9 cellular contexts compared by ENCODE assay signal in genomic region chr5:76082790-76083554, GRCh38. TPM values are rescaled to one million over a fixed set of nuclear protein-coding genes. Genes with fewer than 3 reads are reported as not detected.
A peak's percentile ranks its signal among the peaks of the same experiment; 100 is the strongest.
DNase-seq lines count a peak whose midpoint lies in the region; ATAC-seq, FAIRE-seq and TF ChIP-seq lines count a peak whose summit lies in the region.
"Had no signal": no experiment of that assay in that cellular context is flagged by ENCODE, and none has a peak within 500 bp of the region (broad histone marks: within the 10 kb centered on the region; RNA-seq: fewer than 3 reads in every experiment).

SV2C (plus strand) TSS chr5:76083383; CDS start chr5:76131751, 48,368 bp downstream.

- DNase-seq in Daoy (ENCODE audit: low read depth): peak; percentile 63
- DNase-seq in MM.1S: peak; percentile 86
- DNase-seq in activated naive CD8-positive, alpha-beta T cell treated with anti-CD3 and anti-CD28 coated beads for 36 hours: peak; percentile 52
- peak in 1 of 2 donors; percentile 46 for DNase-seq in left colon
- DNase-seq in stimulated activated naive CD8-positive, alpha-beta T cell treated with anti-CD3 and anti-CD28 coated beads, Interleukin-15, Interleukin-2, amounts not matched to agents 100 U/mL and 50 U/mL, for 24 hours: peak; percentile 42
- DNase-seq in AML-193 (lab: John Stamatoyannopoulos, UW): no peak
- no peak for DNase-seq in H54 (ENCODE audit: insufficient read length, low spot score)

- peaks cover 88% of the 10 kb centered on the region for H3K27me3 Mint-ChIP-seq in activated naive CD8-positive, alpha-beta T cell treated with anti-CD3 and anti-CD28 coated beads for 36 hours

- TF ChIP-seq CTCF in MM.1S (IDR thresholded peaks at IDR 0.05; ENCODE audit: low read length): no peak

- H3K79me2 ChIP-seq in MM.1S (ENCODE audit: low read length): peaks cover 21% of the 10 kb centered on the region

- ATAC-seq in left colon: peak; percentile 89
- peak; percentile 63 for ATAC-seq in stimulated activated naive CD8-positive, alpha-beta T cell treated with anti-CD3 and anti-CD28 coated beads, Interleukin-15, Interleukin-2, amounts not matched to agents 100 U/mL and 50 U/mL, for 24 hours
- no peak for ATAC-seq in GM19351 (IDR thresholded peaks at IDR 0.05; ENCODE audit: unreplicated experiment)

- FAIRE-seq in H54 (lab: Jason Lieb, UNC): no peak
- FAIRE-seq: endothelial cell of umbilical vein had no signal

- peak within 1 kb of the TSS; percentile 93 for H2AFZ ChIP-seq in MM.1S (ENCODE audit: low read length)

- H3K4me1 Mint-ChIP-seq in activated naive CD8-positive, alpha-beta T cell treated with anti-CD3 and anti-CD28 coated beads for 36 hours: peaks cover 24% of the 10 kb centered on the region

- H3K4me2 ChIP-seq in MM.1S (ENCODE audit: low read depth, low read length): peak within 1 kb of the TSS; percentile 97

- H3F3A ChIP-seq in MM.1S (ENCODE audit: insufficient read depth, low read length): peaks cover 16% of the 10 kb centered on the region

- H3K36me3 ChIP-seq in MM.1S (replicated peaks; ENCODE audit: insufficient read depth, low read length): no peaks in the 10 kb centered on the region

- H3K4me1 ChIP-seq in MM.1S (ENCODE audit: low read length): peaks cover 4% of the 10 kb centered on the region; the same call in 1 of the 2 replicates

- H3K27ac ChIP-seq in MM.1S (ENCODE audit: low read length): peak within 1 kb of the TSS; percentile 88

- H3K27me3 ChIP-seq in MM.1S (replicated peaks; ENCODE audit: insufficient read depth, low read length): no peaks in the 10 kb centered on the region

- H3K9me2 ChIP-seq in MM.1S (replicated peaks; ENCODE audit: insufficient read depth, low read length): no peaks in the 10 kb centered on the region

- intact Hi-C loops in left colon (cut with DNase I, micrococcal nuclease): no loop called here

- H3K9me3 ChIP-seq in MM.1S (replicated peaks; ENCODE audit: insufficient read depth, low read length): no peaks in the 10 kb centered on the region

- peak within 1 kb of the TSS; percentile 71 for H3K4me3 Mint-ChIP-seq in activated naive CD8-positive, alpha-beta T cell treated with anti-CD3 and anti-CD28 coated beads for 36 hours

- no peaks in the 10 kb centered on the region for H3K9me3 Mint-ChIP-seq in activated naive CD8-positive, alpha-beta T cell treated with anti-CD3 and anti-CD28 coated beads for 36 hours

- H4K20me1 ChIP-seq in MM.1S (ENCODE audit: insufficient read depth, low read length): no peaks in the 10 kb centered on the region

- no peak for TF ChIP-seq POLR2A in H54 (IDR thresholded peaks at IDR 0.05; ENCODE audit: low read depth, low read length)

- peak within 1 kb of the TSS; percentile 89 for H3K9ac ChIP-seq in MM.1S (ENCODE audit: low read length)

- no peak within 1 kb of the TSS for H3K27ac Mint-ChIP-seq in activated naive CD8-positive, alpha-beta T cell treated with anti-CD3 and anti-CD28 coated beads for 36 hours

- peak within 1 kb of the TSS; percentile 72 for H3K4me3 ChIP-seq in MM.1S (ENCODE audit: low read length)

- no peaks in the 10 kb centered on the region for H3K36me3 Mint-ChIP-seq in activated naive CD8-positive, alpha-beta T cell treated with anti-CD3 and anti-CD28 coated beads for 36 hours

RNA-seq across cellular contexts. Expression of gene SV2C, which starts in this region (rescaled TPM):
- total RNA-seq in Daoy (2014; rRNA removed; shearing (Covaris generic)): 0.03 and 0.11 TPM in 2 replicates
- total RNA-seq in activated naive CD8-positive, alpha-beta T cell treated with anti-CD3 and anti-CD28 coated beads for 36 hours: not detected
- under 1 TPM; 0.24 to 0.36 TPM for total RNA-seq in left colon
- total RNA-seq: endothelial cell of umbilical vein had no signal

Comparison
In these comparisons a context has a peak if more than half of its experiments do, and no peak if none do; other contexts are left out.
1. Peak in DNase-seq in Daoy; RNA of the gene not detected or under 1 TPM.
2. Peak in DNase-seq in activated naive CD8-positive, alpha-beta T cell treated with anti-CD3 and anti-CD28 coated beads for 36 hours; RNA of the gene not detected or under 1 TPM.
3. Peak in ATAC-seq in left colon; RNA of the gene not detected or under 1 TPM.
4. DNase-seq: peak in MM.1S (single experiment) and stimulated activated naive CD8-positive, alpha-beta T cell treated with anti-CD3 and anti-CD28 coated beads, Interleukin-15, Interleukin-2, amounts not matched to agents 100 U/mL and 50 U/mL, for 24 hours (single experiment); none in AML-193 (0 of 2) and H54 (single experiment).